In the genomic region with DNA sequence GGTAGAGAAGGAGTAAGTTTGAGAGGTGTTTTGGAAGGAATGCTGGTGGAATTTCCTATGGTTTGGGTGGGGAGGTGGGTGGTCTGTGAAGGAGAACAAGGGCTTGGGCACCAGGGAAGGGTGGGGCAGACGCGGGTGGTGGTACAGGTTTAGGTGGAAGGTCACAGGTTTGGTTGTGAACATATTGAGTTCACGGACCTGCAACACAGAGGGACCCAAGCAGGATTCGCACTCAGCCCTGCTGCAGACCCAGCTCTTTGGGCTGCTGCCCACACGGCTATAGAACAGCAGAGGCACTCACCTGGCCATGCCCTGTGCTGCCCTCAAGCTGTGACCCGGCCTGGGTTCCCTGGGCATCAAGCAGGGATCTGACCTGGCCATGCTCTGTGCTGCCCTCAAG, we compare ENCODE assay signal across 34 cellular contexts. TPM values are rescaled to one million over a fixed set of nuclear protein-coding genes. Genes with fewer than 3 reads are reported as not detected.
"Had no signal": no experiment of that assay in that cellular context is flagged by ENCODE, and none has a peak within 500 bp of the region (broad histone marks: within the 10 kb centered on the region; RNA-seq: fewer than 3 reads in every experiment).

No MANE protein-coding gene starts in this region.

- H3K4me1 ChIP-seq: SJCRH30 had no signal

- H3K36me3 ChIP-seq: SJCRH30 had no signal

- ATAC-seq: activated CD4-positive, alpha-beta T cell treated with anti-CD3 and anti-CD28 coated beads for 36 hours; activated CD4-positive, CD25-positive, alpha-beta regulatory T cell treated with anti-CD3 and anti-CD28 coated beads, Interleukin-2, amount 50 U/mL, for 24 hours; activated CD8-positive, alpha-beta T cell treated with anti-CD3 and anti-CD28 coated beads, Interleukin-2, amount 10 ng/mL, durations not matched to agents 7 days and 5 days; activated naive CD4-positive, alpha-beta T cell treated with anti-CD3 and anti-CD28 coated beads, Interleukin-2, amount 50 U/mL, for 72 hours; activated naive CD8-positive, alpha-beta T cell treated with anti-CD3 and anti-CD28 coated beads, Interleukin-2, amount 50 U/mL, for 24 hours; activated T-cell treated with anti-CD3 and anti-CD28 coated beads, Interleukin-2, amount 50 U/mL, for 4 hours; Panc1; WTC11 had no signal

- H3K4me1 Mint-ChIP-seq: brain, WTC11 had no signal

- H3K27ac Mint-ChIP-seq: activated CD4-positive, alpha-beta T cell treated with anti-CD3 and anti-CD28 coated beads for 36 hours; activated CD4-positive, alpha-beta T cell treated with anti-CD3 and anti-CD28 coated beads, Interleukin-2, amount 10 ng/mL, durations not matched to agents 7 days and 5 days; activated CD8-positive, alpha-beta T cell treated with anti-CD3 and anti-CD28 coated beads, Interleukin-2, amount 10 ng/mL, durations not matched to agents 7 days and 5 days; activated naive CD4-positive, alpha-beta T cell treated with anti-CD3 and anti-CD28 coated beads for 36 hours; activated naive CD4-positive, alpha-beta T cell treated with anti-CD3 and anti-CD28 coated beads, Interleukin-2, amount 50 U/mL, for 72 hours; activated naive CD8-positive, alpha-beta T cell treated with anti-CD3 and anti-CD28 coated beads, Interleukin-2, amount 50 U/mL, for 24 hours; activated T-helper 1 cell treated with anti-CD3 and anti-CD28 coated beads, Interleukin-12 subunit alpha, Interleukin-12 subunit beta, Interleukin-2, Interleukin-4 antibody, amounts not matched to agents 30 ng/mL and 10 ng/mL and 1 ng/mL, durations not matched to agents 14 hours and 24 hours and 36 hours; brain; WTC11 had no signal

- H3K4me3 Mint-ChIP-seq: activated CD4-positive, alpha-beta T cell treated with anti-CD3 and anti-CD28 coated beads for 36 hours; activated CD4-positive, alpha-beta T cell treated with anti-CD3 and anti-CD28 coated beads, Interleukin-2, amount 10 ng/mL, durations not matched to agents 7 days and 5 days; activated CD8-positive, alpha-beta T cell treated with anti-CD3 and anti-CD28 coated beads, Interleukin-2, amount 10 ng/mL, durations not matched to agents 7 days and 5 days; activated naive CD4-positive, alpha-beta T cell treated with anti-CD3 and anti-CD28 coated beads for 36 hours; activated naive CD8-positive, alpha-beta T cell treated with anti-CD3 and anti-CD28 coated beads, Interleukin-2, amount 50 U/mL, for 24 hours; activated T-cell treated with anti-CD3 and anti-CD28 coated beads, Interleukin-2, amount 50 U/mL, for 4 hours; activated T-helper 1 cell treated with anti-CD3 and anti-CD28 coated beads, Interleukin-12 subunit alpha, Interleukin-12 subunit beta, Interleukin-2, Interleukin-4 antibody, amounts not matched to agents 30 ng/mL and 10 ng/mL and 1 ng/mL, durations not matched to agents 14 hours and 24 hours and 36 hours; brain; WTC11 had no signal

- H3K27me3 ChIP-seq: SJCRH30 had no signal

- DNase-seq: activated CD4-positive, alpha-beta T cell treated with anti-CD3 and anti-CD28 coated beads for 36 hours; activated CD4-positive, alpha-beta T cell treated with anti-CD3 and anti-CD28 coated beads, Interleukin-2, amount 10 ng/mL, durations not matched to agents 7 days and 5 days; activated CD4-positive, alpha-beta T cell treated with anti-CD3 and anti-CD28 coated beads, Interleukin-2, amount 50 U/mL, for 48 hours; activated CD8-positive, alpha-beta T cell treated with anti-CD3 and anti-CD28 coated beads, Interleukin-2, amount 10 ng/mL, durations not matched to agents 7 days and 5 days; activated gamma-delta T cell treated with Interleukin-2 at 50 U/mL for 16 hours; activated naive CD4-positive, alpha-beta T cell treated with anti-CD3 and anti-CD28 coated beads for 36 hours; activated naive CD8-positive, alpha-beta T cell treated with anti-CD3 and anti-CD28 coated beads, Interleukin-2, amount 50 U/mL, for 24 hours; activated T-cell treated with anti-CD3 and anti-CD28 coated beads for 4 hours; activated T-cell treated with anti-CD3 and anti-CD28 coated beads, Interleukin-2, amount 50 U/mL, for 4 hours; anterior cingulate cortex; Karpas-422; KBM-7; NCI-H1105; NCI-H1417 treated with DMSO at 0.1 percent for 48 hours; NCI-H187 treated with DMSO at 0.1 percent for 48 hours; NCI-H2081; NCI-H2171 treated with DMSO at 0.1 percent for 48 hours; NCI-H2227 treated with DMSO at 0.1 percent for 48 hours; NCI-H446; NCI-H510A treated with DMSO at 0.1 percent for 48 hours; SHP77; SJCRH30; T1000 had no signal

- H3K27ac ChIP-seq: SJCRH30, SK-N-MC had no signal

- H3K4me3 ChIP-seq: SJCRH30, SK-N-MC had no signal

RNA-seq across cellular contexts. Expression of a gene that starts 33.5 kb away (rescaled TPM):
- total RNA-seq: activated CD4-positive, alpha-beta T cell treated with anti-CD3 and anti-CD28 coated beads for 36 hours; activated CD4-positive, alpha-beta T cell treated with anti-CD3 and anti-CD28 coated beads, Interleukin-2, amount 10 ng/mL, durations not matched to agents 7 days and 5 days; activated CD8-positive, alpha-beta T cell treated with anti-CD3 and anti-CD28 coated beads, Interleukin-2, amount 10 ng/mL, durations not matched to agents 7 days and 5 days; activated naive CD4-positive, alpha-beta T cell treated with anti-CD3 and anti-CD28 coated beads for 36 hours; activated T-helper 1 cell treated with anti-CD3 and anti-CD28 coated beads, Interleukin-12 subunit alpha, Interleukin-12 subunit beta, Interleukin-2, Interleukin-4 antibody, amounts not matched to agents 30 ng/mL and 10 ng/mL and 1 ng/mL, durations not matched to agents 14 hours and 24 hours and 36 hours; bronchial epithelial cell; MCF 10A; RPMI7951; T-helper 1 cell treated with Interleukin-12 subunit alpha and Interleukin-12 subunit beta and Interleukin-4 antibody, amounts not matched to agents 30 ng/mL and 1 ng/mL, for 36 hours had no signal
